Comparison of ENCODE assay signal across 1 cellular context in the genomic region with DNA sequence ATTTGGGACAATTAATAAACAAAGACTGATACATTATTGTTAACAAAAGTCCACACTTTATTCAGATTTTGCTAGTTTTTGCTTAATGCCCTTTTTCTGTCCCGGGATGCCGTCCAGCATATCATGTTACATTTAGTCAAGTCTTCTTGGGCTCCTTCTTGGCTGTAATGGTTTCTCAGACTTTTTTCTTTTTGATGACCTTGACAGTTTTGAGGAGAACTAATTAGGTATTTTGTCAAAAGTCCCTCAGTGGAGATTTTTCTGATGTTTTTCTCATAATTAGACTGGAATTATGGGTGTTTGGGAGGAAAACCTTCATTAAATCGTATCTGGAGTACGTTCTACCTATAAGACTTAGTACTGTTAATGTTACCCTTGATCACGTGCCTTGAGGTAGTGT.
A peak's percentile ranks its signal among the peaks of the same experiment; 100 is the strongest.
TF ChIP-seq lines count a peak whose summit lies in the region.

No MANE protein-coding gene starts in this region.

TF ChIP-seq in A549, 52 proteins besides CTCF, POLR2A, EP300 and RAD21 (continued from another document):
- TF ChIP-seq, protein P1, sequence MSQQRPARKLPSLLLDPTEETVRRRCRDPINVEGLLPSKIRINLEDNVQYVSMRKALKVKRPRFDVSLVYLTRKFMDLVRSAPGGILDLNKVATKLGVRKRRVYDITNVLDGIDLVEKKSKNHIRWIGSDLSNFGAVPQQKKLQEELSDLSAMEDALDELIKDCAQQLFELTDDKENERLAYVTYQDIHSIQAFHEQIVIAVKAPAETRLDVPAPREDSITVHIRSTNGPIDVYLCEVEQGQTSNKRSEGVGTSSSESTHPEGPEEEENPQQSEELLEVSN (IDR thresholded peaks at IDR 0.05; ENCODE audit: borderline replicate concordance, low read depth) = no peak
- peak; percentile 40 for TF ChIP-seq MAFK (IDR thresholded peaks at IDR 0.05; ENCODE audit: partially characterized antibody)
